16 cellular contexts compared by ENCODE assay signal in the genomic region with DNA sequence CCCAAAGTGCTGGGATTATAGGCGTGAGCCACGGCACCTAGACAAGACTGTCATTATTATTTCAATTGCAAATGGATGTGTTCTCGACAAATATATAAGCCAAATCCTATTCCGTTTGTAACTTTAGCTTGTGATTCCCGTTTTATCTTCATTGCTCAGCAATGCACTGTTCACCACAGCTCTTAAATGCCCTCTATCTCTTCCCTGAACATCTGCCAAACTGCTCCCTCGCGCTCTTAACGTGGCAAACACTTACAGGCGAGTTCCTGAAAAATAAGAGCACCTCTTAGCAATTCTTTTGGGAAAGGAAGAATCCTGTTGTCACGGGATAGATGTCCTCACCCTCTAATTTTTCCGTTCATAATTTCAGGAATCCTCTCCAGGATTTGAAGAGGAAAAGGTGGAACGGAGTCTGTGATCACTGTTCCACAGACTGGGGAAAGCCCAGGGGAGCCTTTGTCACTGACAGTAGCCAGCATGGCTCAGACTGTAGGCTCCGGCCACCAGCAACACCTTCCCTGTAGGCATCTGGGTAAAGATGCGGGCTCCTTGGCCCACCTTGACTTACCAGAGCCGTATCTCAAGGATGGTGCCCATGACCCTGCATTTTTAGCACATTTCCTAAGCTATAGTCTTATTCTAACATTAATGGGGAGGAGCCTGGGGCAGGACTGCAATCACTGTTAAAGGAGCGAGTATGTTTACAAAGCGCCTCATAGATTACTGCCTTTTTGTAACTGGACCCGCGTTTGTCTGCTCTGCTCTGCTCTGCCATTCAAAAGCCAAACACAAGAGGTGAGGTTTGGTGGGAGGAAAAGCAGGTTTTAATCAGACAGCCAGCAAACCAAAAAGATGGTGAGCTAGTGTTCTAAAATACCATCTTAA. TPM values are rescaled to one million over a fixed set of nuclear protein-coding genes. Genes with fewer than 3 reads are reported as not detected.
DNase-seq lines count a peak whose midpoint lies in the region; ATAC-seq and TF ChIP-seq lines count a peak whose summit lies in the region.
"Had no signal": no experiment of that assay in that cellular context is flagged by ENCODE, and none has a peak within 500 bp of the region (broad histone marks: within the 10 kb centered on the region; RNA-seq: fewer than 3 reads in every experiment).

No MANE protein-coding gene starts in this region.

- no peak for TF ChIP-seq CTCF in chondrocyte (IDR thresholded peaks at IDR 0.05)

- peaks cover 0 to 9% (median 0%) of the 10 kb centered on the region in 5 donors for H3K27me3 Mint-ChIP-seq in naive thymus-derived CD8-positive, alpha-beta T cell
- H3K27me3 Mint-ChIP-seq in chondrocyte (ENCODE audit: low read depth): peaks cover 1% of the 10 kb centered on the region

- DNase-seq in Right ventricle myocardium superior (no peak), cardiac septum (ENCODE audit: low spot score) (no peak), NCI-H2029 treated with DMSO at 0.1 percent for 48 hours (lab: John Stamatoyannopoulos, UW) (peak; percentile 73), SK-N-DZ (ENCODE audit: low spot score) (peak; percentile 26), chondrocyte (ENCODE audit: low spot score) (no peak), inferior parietal cortex (ENCODE audit: extremely low spot score) (no peak), NCI-H1048 (lab: John Stamatoyannopoulos, UW) (no peak)
- no peak for DNase-seq in naive thymus-derived CD8-positive, alpha-beta T cell
- DNase-seq: activated CD4-positive, CD25-positive, alpha-beta regulatory T cell; CD8-positive, alpha-beta T cell; effector CD4-positive, alpha-beta T cell; GOT3; mammary epithelial cell; NCI-H2171 treated with DMSO at 0.1 percent for 48 hours; stimulated activated CD4-positive, alpha-beta T cell treated with anti-CD3 and anti-CD28 coated beads, Interleukin-4, amount 100 ng/mL, for 1 hour had no signal

- H3K4me1 Mint-ChIP-seq in naive thymus-derived CD8-positive, alpha-beta T cell: peaks cover 10 to 23% (median 16%) of the 10 kb centered on the region in 4 donors
- H3K4me1 Mint-ChIP-seq in chondrocyte (ENCODE audit: low read depth): no peaks in the 10 kb centered on the region

- peak; percentile 53 for ATAC-seq in Right ventricle myocardium superior (ENCODE audit: poor library complexity)
- no peak for ATAC-seq in naive thymus-derived CD8-positive, alpha-beta T cell

- H3K9me3 Mint-ChIP-seq in naive thymus-derived CD8-positive, alpha-beta T cell: no peaks in the 10 kb centered on the region
- H3K9me3 Mint-ChIP-seq in chondrocyte (ENCODE audit: low read depth): no peaks in the 10 kb centered on the region
- H3K9me3 Mint-ChIP-seq: CD8-positive, alpha-beta T cell; T-helper 1 cell treated with Interleukin-12 subunit alpha and Interleukin-12 subunit beta and Interleukin-4 antibody, amounts not matched to agents 30 μg/mL and 1 μg/mL, for 36 hours had no signal

- H3K4me3 Mint-ChIP-seq in naive thymus-derived CD8-positive, alpha-beta T cell: peak overlapping the region in 4 of 10 donors; percentile 24 to 60 (median 43)
- no peak overlapping the region for H3K4me3 Mint-ChIP-seq in chondrocyte (ENCODE audit: unreplicated experiment)
- H3K4me3 Mint-ChIP-seq: T-helper 1 cell treated with Interleukin-12 subunit alpha and Interleukin-12 subunit beta and Interleukin-4 antibody, amounts not matched to agents 30 μg/mL and 1 μg/mL, for 36 hours had no signal

- intact Hi-C loops in Right ventricle myocardium superior (cut with DNase I) (no loop called here), cardiac septum (cut with DNase I) (no loop called here)

- POLR2A ChIA-PET in naive thymus-derived CD8-positive, alpha-beta T cell (lab: Charles Lee): interaction anchor here (0.6 to 2.9 kb wide), 4 partner anchors 8 to 64 kb away, joined by 3 to 35 read pairs (median 12); no protein-coding TSS in a partner anchor

- peak overlapping the region in 7 of 10 donors; percentile 24 to 97 (median 87) for H3K27ac Mint-ChIP-seq in naive thymus-derived CD8-positive, alpha-beta T cell
- no peak overlapping the region for H3K27ac Mint-ChIP-seq in chondrocyte (ENCODE audit: unreplicated experiment)

- H3K36me3 Mint-ChIP-seq in naive thymus-derived CD8-positive, alpha-beta T cell: no peaks in the 10 kb centered on the region
- no peaks in the 10 kb centered on the region for H3K36me3 Mint-ChIP-seq in chondrocyte (ENCODE audit: low read depth)
- H3K36me3 Mint-ChIP-seq: CD8-positive, alpha-beta T cell had no signal

RNA-seq across cellular contexts. Expression of gene GNPDA1, which starts 20.2 kb away (rescaled TPM):
- 22.7 TPM for total RNA-seq in Right ventricle myocardium superior
- 17.3 TPM for total RNA-seq in cardiac septum
- 82.7 and 117 TPM in 2 replicates for polyA plus RNA-seq in SK-N-DZ (2014; cell fraction: cytosol; rRNA removed)
- polyA plus RNA-seq in SK-N-DZ (2014; cell fraction: nucleus; rRNA removed): 60.2 and 64.3 TPM in 2 replicates
- 10 to 100 TPM; 27.3 to 29.4 TPM for total RNA-seq in naive thymus-derived CD8-positive, alpha-beta T cell
- 10 to 100 TPM; 40.9 to 51.0 (median 43.9) TPM for polyA plus RNA-seq in naive thymus-derived CD8-positive, alpha-beta T cell
- total RNA-seq in chondrocyte: 31.2 to 41.8 TPM (median 34.5 TPM) in 3 replicates

Comparison
In these comparisons a context has a peak if more than half of its experiments do, and no peak if none do; other contexts are left out.
1. DNase-seq: peak in NCI-H2029 treated with DMSO at 0.1 percent for 48 hours (single experiment) and SK-N-DZ (single experiment); none in Right ventricle myocardium superior (single experiment), cardiac septum (single experiment), naive thymus-derived CD8-positive, alpha-beta T cell (0 of 10), chondrocyte (single experiment), inferior parietal cortex (single experiment) and NCI-H1048 (single experiment).